In the genomic region with DNA sequence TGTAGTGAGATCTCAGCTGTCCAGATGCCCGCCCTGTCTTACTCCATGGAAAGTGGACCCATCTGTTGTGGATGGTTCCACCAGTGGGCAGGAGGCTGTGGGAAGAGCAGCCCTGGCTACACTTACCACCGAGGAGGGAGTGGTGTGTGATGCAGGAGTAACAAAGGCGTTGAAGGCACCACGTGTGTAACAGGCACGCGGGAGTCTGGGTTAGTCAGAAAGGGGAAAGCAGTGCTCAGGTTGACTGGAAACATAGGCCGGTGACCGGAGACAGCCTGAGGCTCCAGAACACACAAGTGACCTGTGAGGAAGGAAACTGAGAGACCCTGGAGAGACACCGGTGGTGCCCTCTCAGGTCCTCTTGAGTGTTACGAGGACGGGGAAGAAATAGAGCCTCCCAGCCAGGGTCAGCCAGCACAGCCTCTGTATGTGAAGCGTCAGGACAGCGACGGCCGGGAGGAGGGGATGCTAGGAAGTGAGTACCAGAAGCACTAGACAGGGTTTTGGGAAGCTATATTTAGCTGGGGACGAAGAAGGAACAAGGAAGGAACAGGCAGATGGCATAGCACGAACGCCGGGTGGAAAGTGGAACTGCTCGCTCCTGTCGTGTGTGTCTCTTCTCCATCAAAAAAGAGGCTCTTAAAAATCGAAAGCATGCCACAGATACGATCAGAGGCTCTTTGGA, we compare ENCODE assay signal across 1 cellular context.
TF ChIP-seq lines count a peak whose summit lies in the region.

No MANE protein-coding gene starts in this region.

TF ChIP-seq in GM23338, 12 proteins besides CTCF, POLR2A, EP300 and RAD21 (continued from another document):
- TF ChIP-seq, protein P1, sequence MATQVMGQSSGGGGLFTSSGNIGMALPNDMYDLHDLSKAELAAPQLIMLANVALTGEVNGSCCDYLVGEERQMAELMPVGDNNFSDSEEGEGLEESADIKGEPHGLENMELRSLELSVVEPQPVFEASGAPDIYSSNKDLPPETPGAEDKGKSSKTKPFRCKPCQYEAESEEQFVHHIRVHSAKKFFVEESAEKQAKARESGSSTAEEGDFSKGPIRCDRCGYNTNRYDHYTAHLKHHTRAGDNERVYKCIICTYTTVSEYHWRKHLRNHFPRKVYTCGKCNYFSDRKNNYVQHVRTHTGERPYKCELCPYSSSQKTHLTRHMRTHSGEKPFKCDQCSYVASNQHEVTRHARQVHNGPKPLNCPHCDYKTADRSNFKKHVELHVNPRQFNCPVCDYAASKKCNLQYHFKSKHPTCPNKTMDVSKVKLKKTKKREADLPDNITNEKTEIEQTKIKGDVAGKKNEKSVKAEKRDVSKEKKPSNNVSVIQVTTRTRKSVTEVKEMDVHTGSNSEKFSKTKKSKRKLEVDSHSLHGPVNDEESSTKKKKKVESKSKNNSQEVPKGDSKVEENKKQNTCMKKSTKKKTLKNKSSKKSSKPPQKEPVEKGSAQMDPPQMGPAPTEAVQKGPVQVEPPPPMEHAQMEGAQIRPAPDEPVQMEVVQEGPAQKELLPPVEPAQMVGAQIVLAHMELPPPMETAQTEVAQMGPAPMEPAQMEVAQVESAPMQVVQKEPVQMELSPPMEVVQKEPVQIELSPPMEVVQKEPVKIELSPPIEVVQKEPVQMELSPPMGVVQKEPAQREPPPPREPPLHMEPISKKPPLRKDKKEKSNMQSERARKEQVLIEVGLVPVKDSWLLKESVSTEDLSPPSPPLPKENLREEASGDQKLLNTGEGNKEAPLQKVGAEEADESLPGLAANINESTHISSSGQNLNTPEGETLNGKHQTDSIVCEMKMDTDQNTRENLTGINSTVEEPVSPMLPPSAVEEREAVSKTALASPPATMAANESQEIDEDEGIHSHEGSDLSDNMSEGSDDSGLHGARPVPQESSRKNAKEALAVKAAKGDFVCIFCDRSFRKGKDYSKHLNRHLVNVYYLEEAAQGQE (IDR thresholded peaks at IDR 0.05; ENCODE audit: unreplicated experiment), result no peak
- TF ChIP-seq NANOG (IDR thresholded peaks at IDR 0.05; ENCODE audit: borderline replicate concordance) (no peak), ZNF331 (CRISPR knock-in tag; IDR thresholded peaks at IDR 0.05; ENCODE audit: low read depth) (no peak), JUNB (IDR thresholded peaks at IDR 0.05; ENCODE audit: unreplicated experiment) (no peak), EZH2 (IDR thresholded peaks at IDR 0.05; ENCODE audit: low read depth, unreplicated experiment) (no peak), ZNF114 (CRISPR knock-in tag; IDR thresholded peaks at IDR 0.05) (no peak), STAT1 (IDR thresholded peaks at IDR 0.05; ENCODE audit: unreplicated experiment) (no peak)
- TF ChIP-seq, protein P2, sequence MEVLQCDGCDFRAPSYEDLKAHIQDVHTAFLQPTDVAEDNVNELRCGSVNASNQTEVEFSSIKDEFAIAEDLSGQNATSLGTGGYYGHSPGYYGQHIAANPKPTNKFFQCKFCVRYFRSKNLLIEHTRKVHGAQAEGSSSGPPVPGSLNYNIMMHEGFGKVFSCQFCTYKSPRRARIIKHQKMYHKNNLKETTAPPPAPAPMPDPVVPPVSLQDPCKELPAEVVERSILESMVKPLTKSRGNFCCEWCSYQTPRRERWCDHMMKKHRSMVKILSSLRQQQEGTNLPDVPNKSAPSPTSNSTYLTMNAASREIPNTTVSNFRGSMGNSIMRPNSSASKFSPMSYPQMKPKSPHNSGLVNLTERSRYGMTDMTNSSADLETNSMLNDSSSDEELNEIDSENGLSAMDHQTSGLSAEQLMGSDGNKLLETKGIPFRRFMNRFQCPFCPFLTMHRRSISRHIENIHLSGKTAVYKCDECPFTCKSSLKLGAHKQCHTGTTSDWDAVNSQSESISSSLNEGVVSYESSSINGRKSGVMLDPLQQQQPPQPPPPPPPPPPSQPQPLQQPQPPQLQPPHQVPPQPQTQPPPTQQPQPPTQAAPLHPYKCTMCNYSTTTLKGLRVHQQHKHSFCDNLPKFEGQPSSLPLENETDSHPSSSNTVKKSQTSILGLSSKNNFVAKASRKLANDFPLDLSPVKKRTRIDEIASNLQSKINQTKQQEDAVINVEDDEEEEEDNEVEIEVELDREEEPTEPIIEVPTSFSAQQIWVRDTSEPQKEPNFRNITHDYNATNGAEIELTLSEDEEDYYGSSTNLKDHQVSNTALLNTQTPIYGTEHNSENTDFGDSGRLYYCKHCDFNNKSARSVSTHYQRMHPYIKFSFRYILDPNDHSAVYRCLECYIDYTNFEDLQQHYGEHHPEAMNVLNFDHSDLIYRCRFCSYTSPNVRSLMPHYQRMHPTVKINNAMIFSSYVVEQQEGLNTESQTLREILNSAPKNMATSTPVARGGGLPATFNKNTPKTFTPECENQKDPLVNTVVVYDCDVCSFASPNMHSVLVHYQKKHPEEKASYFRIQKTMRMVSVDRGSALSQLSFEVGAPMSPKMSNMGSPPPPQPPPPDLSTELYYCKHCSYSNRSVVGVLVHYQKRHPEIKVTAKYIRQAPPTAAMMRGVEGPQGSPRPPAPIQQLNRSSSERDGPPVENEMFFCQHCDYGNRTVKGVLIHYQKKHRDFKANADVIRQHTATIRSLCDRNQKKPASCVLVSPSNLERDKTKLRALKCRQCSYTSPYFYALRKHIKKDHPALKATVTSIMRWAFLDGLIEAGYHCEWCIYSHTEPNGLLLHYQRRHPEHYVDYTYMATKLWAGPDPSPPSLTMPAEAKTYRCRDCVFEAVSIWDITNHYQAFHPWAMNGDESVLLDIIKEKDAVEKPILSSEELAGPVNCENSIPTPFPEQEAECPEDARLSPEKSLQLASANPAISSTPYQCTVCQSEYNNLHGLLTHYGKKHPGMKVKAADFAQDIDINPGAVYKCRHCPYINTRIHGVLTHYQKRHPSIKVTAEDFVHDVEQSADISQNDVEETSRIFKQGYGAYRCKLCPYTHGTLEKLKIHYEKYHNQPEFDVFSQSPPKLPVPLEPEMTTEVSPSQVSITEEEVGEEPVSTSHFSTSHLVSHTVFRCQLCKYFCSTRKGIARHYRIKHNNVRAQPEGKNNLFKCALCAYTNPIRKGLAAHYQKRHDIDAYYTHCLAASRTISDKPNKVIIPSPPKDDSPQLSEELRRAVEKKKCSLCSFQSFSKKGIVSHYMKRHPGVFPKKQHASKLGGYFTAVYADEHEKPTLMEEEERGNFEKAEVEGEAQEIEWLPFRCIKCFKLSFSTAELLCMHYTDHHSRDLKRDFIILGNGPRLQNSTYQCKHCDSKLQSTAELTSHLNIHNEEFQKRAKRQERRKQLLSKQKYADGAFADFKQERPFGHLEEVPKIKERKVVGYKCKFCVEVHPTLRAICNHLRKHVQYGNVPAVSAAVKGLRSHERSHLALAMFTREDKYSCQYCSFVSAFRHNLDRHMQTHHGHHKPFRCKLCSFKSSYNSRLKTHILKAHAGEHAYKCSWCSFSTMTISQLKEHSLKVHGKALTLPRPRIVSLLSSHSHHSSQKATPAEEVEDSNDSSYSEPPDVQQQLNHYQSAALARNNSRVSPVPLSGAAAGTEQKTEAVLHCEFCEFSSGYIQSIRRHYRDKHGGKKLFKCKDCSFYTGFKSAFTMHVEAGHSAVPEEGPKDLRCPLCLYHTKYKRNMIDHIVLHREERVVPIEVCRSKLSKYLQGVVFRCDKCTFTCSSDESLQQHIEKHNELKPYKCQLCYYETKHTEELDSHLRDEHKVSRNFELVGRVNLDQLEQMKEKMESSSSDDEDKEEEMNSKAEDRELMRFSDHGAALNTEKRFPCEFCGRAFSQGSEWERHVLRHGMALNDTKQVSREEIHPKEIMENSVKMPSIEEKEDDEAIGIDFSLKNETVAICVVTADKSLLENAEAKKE (CRISPR knock-in tag; IDR thresholded peaks at IDR 0.05), result no peak
